Comparison of ENCODE assay signal across 20 cellular contexts in genomic region chr6:37971711-37972410, GRCh38.
DNase-seq lines count a peak whose midpoint lies in the region; ATAC-seq and TF ChIP-seq lines count a peak whose summit lies in the region.
"Had no signal": no experiment of that assay in that cellular context is flagged by ENCODE, and none has a peak within 500 bp of the region (broad histone marks: within the 10 kb centered on the region; RNA-seq: fewer than 3 reads in every experiment).

No MANE protein-coding gene starts in this region.

- no peak for TF ChIP-seq CTCF in foreskin fibroblast (IDR thresholded peaks at IDR 0.05; ENCODE audit: low read depth, low read length)

- no peaks in the 10 kb centered on the region for H3K27me3 Mint-ChIP-seq in activated naive CD8-positive, alpha-beta T cell treated with anti-CD3 and anti-CD28 coated beads, Interleukin-2, amount 10 ng/mL, durations not matched to agents 7 days and 5 days
- H3K27me3 Mint-ChIP-seq in activated naive CD8-positive, alpha-beta T cell treated with anti-CD3 and anti-CD28 coated beads for 36 hours: no peaks in the 10 kb centered on the region
- H3K27me3 Mint-ChIP-seq in immature natural killer cell (ENCODE audit: low read depth in 3 of 3) (peaks cover 0 to 2% (median 1%) of the 10 kb centered on the region in 3 donors), T-cell (no peaks in the 10 kb centered on the region)
- H3K27me3 Mint-ChIP-seq in stimulated activated naive B cell treated with anti-CD40 and anti-IgM and Interleukin-4, amounts not matched to agents 10 μg/mL and 1 μg/mL and 100 μg/mL, for 72 hours: no peaks in the 10 kb centered on the region
- H3K27me3 Mint-ChIP-seq: activated T-helper 17 cell treated with anti-CD3 and anti-CD28 coated beads, Interleukin-2, amount 50 U/mL, for 72 hours; stimulated activated memory B cell treated with anti-CD40 and anti-IgM and Interleukin-4, amounts not matched to agents 10 μg/mL and 1 μg/mL and 100 μg/mL, for 72 hours had no signal

- POLR2A ChIA-PET in activated naive CD8-positive, alpha-beta T cell treated with anti-CD3 and anti-CD28 coated beads, Interleukin-2, amount 10 ng/mL, durations not matched to agents 7 days and 5 days (lab: Charles Lee): no interaction called here
- POLR2A ChIA-PET in T-cell (lab: Charles Lee): interaction anchor here in 1 of 2 donors (0.6 kb wide), 1 partner anchor 638 kb away, joined by 3 read pairs; no protein-coding TSS in a partner anchor

- ATAC-seq in activated naive CD8-positive, alpha-beta T cell treated with anti-CD3 and anti-CD28 coated beads, Interleukin-2, amount 10 ng/mL, durations not matched to agents 7 days and 5 days (ENCODE audit: low read depth): no peak
- no peak for ATAC-seq in stimulated activated naive B cell treated with anti-CD40 and anti-IgM and Interleukin-4, amounts not matched to agents 10 μg/mL and 1 μg/mL and 100 μg/mL, for 72 hours (replicated peaks)
- no peak for ATAC-seq in T-cell (replicated peaks in 1 of 4)
- ATAC-seq: A549; activated T-helper 17 cell treated with anti-CD3 and anti-CD28 coated beads, Interleukin-2, amount 50 U/mL, for 72 hours; CD8-positive, alpha-beta T cell; stimulated activated memory B cell treated with anti-CD40 and anti-IgM and Interleukin-4, amounts not matched to agents 10 μg/mL and 1 μg/mL and 100 μg/mL, for 72 hours had no signal

- no peak overlapping the region for H3K4me3 ChIP-seq in foreskin fibroblast (ENCODE audit: low read depth in 1 of 2, low read length in 2 of 2)
- H3K4me3 ChIP-seq: A549, smooth muscle cell, transverse colon had no signal

- peaks cover 32% of the 10 kb centered on the region for H3K36me3 Mint-ChIP-seq in activated naive CD8-positive, alpha-beta T cell treated with anti-CD3 and anti-CD28 coated beads, Interleukin-2, amount 10 ng/mL, durations not matched to agents 7 days and 5 days
- peaks cover 55% of the 10 kb centered on the region for H3K36me3 Mint-ChIP-seq in activated naive CD8-positive, alpha-beta T cell treated with anti-CD3 and anti-CD28 coated beads for 36 hours
- H3K36me3 Mint-ChIP-seq in immature natural killer cell (peaks cover 0 to 10% (median 4%) of the 10 kb centered on the region in 3 donors), T-cell (peaks cover 40% of the 10 kb centered on the region)
- peaks cover 18 to 44% of the 10 kb centered on the region in 2 donors for H3K36me3 Mint-ChIP-seq in stimulated activated naive B cell treated with anti-CD40 and anti-IgM and Interleukin-4, amounts not matched to agents 10 μg/mL and 1 μg/mL and 100 μg/mL, for 72 hours

- H3K9me3 Mint-ChIP-seq in activated naive CD8-positive, alpha-beta T cell treated with anti-CD3 and anti-CD28 coated beads, Interleukin-2, amount 10 ng/mL, durations not matched to agents 7 days and 5 days: peaks cover 11% of the 10 kb centered on the region
- H3K9me3 Mint-ChIP-seq in activated naive CD8-positive, alpha-beta T cell treated with anti-CD3 and anti-CD28 coated beads for 36 hours: peaks cover 16% of the 10 kb centered on the region
- H3K9me3 Mint-ChIP-seq in immature natural killer cell (peaks cover 0 to 9% (median 0%) of the 10 kb centered on the region in 6 donors), T-cell (peaks cover 3 to 11% (median 3%) of the 10 kb centered on the region in 3 donors)
- H3K9me3 Mint-ChIP-seq in stimulated activated naive B cell treated with anti-CD40 and anti-IgM and Interleukin-4, amounts not matched to agents 10 μg/mL and 1 μg/mL and 100 μg/mL, for 72 hours: peaks cover 4% of the 10 kb centered on the region in 2 donors
- H3K9me3 Mint-ChIP-seq: activated T-helper 17 cell treated with anti-CD3 and anti-CD28 coated beads, Interleukin-2, amount 50 U/mL, for 72 hours; CD8-positive, alpha-beta T cell had no signal

- peaks cover 14% of the 10 kb centered on the region for H3K4me1 Mint-ChIP-seq in activated naive CD8-positive, alpha-beta T cell treated with anti-CD3 and anti-CD28 coated beads, Interleukin-2, amount 10 ng/mL, durations not matched to agents 7 days and 5 days
- H3K4me1 Mint-ChIP-seq in activated naive CD8-positive, alpha-beta T cell treated with anti-CD3 and anti-CD28 coated beads for 36 hours: peaks cover 18% of the 10 kb centered on the region
- peaks cover 61 to 87% of the 10 kb centered on the region in 2 donors for H3K4me1 Mint-ChIP-seq in immature natural killer cell
- peaks cover 15 to 53% of the 10 kb centered on the region in 2 donors for H3K4me1 Mint-ChIP-seq in stimulated activated naive B cell treated with anti-CD40 and anti-IgM and Interleukin-4, amounts not matched to agents 10 μg/mL and 1 μg/mL and 100 μg/mL, for 72 hours
- peaks cover 43 to 57% (median 54%) of the 10 kb centered on the region in 3 donors for H3K4me1 Mint-ChIP-seq in T-cell

- H3K27ac Mint-ChIP-seq in activated naive CD8-positive, alpha-beta T cell treated with anti-CD3 and anti-CD28 coated beads, Interleukin-2, amount 10 ng/mL, durations not matched to agents 7 days and 5 days: no peak overlapping the region
- no peak overlapping the region for H3K27ac Mint-ChIP-seq in activated naive CD8-positive, alpha-beta T cell treated with anti-CD3 and anti-CD28 coated beads for 36 hours
- H3K27ac Mint-ChIP-seq in immature natural killer cell: peak overlapping the region; percentile 46 to 79 (median 68)
- H3K27ac Mint-ChIP-seq in stimulated activated naive B cell treated with anti-CD40 and anti-IgM and Interleukin-4, amounts not matched to agents 10 μg/mL and 1 μg/mL and 100 μg/mL, for 72 hours: peak overlapping the region; percentile 62
- H3K27ac Mint-ChIP-seq in T-cell: peak overlapping the region in 1 of 2 donors; percentile 19
- H3K27ac Mint-ChIP-seq: activated T-helper 17 cell treated with anti-CD3 and anti-CD28 coated beads, Interleukin-2, amount 50 U/mL, for 72 hours; stimulated activated memory B cell treated with anti-CD40 and anti-IgM and Interleukin-4, amounts not matched to agents 10 μg/mL and 1 μg/mL and 100 μg/mL, for 72 hours had no signal

- peak overlapping the region; percentile 44 for H3K4me3 Mint-ChIP-seq in activated naive CD8-positive, alpha-beta T cell treated with anti-CD3 and anti-CD28 coated beads, Interleukin-2, amount 10 ng/mL, durations not matched to agents 7 days and 5 days
- H3K4me3 Mint-ChIP-seq in activated naive CD8-positive, alpha-beta T cell treated with anti-CD3 and anti-CD28 coated beads for 36 hours: no peak overlapping the region
- H3K4me3 Mint-ChIP-seq in immature natural killer cell (peak overlapping the region; percentile 52 to 71 (median 62)), T-cell (peak overlapping the region in 1 of 3 donors; percentile 4)
- no peak overlapping the region for H3K4me3 Mint-ChIP-seq in stimulated activated naive B cell treated with anti-CD40 and anti-IgM and Interleukin-4, amounts not matched to agents 10 μg/mL and 1 μg/mL and 100 μg/mL, for 72 hours
- H3K4me3 Mint-ChIP-seq: activated T-helper 17 cell treated with anti-CD3 and anti-CD28 coated beads, Interleukin-2, amount 50 U/mL, for 72 hours; CD8-positive, alpha-beta T cell; stimulated activated memory B cell treated with anti-CD40 and anti-IgM and Interleukin-4, amounts not matched to agents 10 μg/mL and 1 μg/mL and 100 μg/mL, for 72 hours had no signal

- DNase-seq in activated naive CD8-positive, alpha-beta T cell treated with anti-CD3 and anti-CD28 coated beads, Interleukin-2, amount 10 ng/mL, durations not matched to agents 7 days and 5 days: no peak
- DNase-seq in activated naive CD8-positive, alpha-beta T cell treated with anti-CD3 and anti-CD28 coated beads for 36 hours: no peak
- peak; percentile 90 for DNase-seq in NCI-H82 (lab: John Stamatoyannopoulos, UW)
- DNase-seq in immature natural killer cell: no peak
- DNase-seq in stimulated activated naive B cell treated with anti-CD40 and anti-IgM and Interleukin-4, amounts not matched to agents 10 μg/mL and 1 μg/mL and 100 μg/mL, for 72 hours: no peak
- DNase-seq in T-cell: no peak
- DNase-seq in foreskin fibroblast: no peak
- DNase-seq in NCI-H2196 (lab: John Stamatoyannopoulos, UW; ENCODE audit: unreplicated experiment): no peak
- DNase-seq: CD8-positive, alpha-beta T cell; central memory CD4-positive, alpha-beta T cell; effector CD8-positive, alpha-beta T cell; hippocampal formation; NCI-H2171; RPMI8226; T-helper 1 cell; transverse colon had no signal

- CTCF ChIA-PET in T-cell (lab: Charles Lee): interaction anchor here in 1 of 2 donors (0.7 kb wide), 1 partner anchor 690 kb away, joined by 3 read pairs; no protein-coding TSS in a partner anchor

Comparison
In these comparisons a context has a peak if more than half of its experiments do, and no peak if none do; other contexts are left out.
1. H3K4me3 Mint-ChIP-seq: peak in activated naive CD8-positive, alpha-beta T cell treated with anti-CD3 and anti-CD28 coated beads, Interleukin-2, amount 10 ng/mL, durations not matched to agents 7 days and 5 days (single experiment) and immature natural killer cell (5 of 5); none in activated naive CD8-positive, alpha-beta T cell treated with anti-CD3 and anti-CD28 coated beads for 36 hours (single experiment) and stimulated activated naive B cell treated with anti-CD40 and anti-IgM and Interleukin-4, amounts not matched to agents 10 μg/mL and 1 μg/mL and 100 μg/mL, for 72 hours (0 of 2).
2. H3K27ac Mint-ChIP-seq: peak in immature natural killer cell (6 of 6) and stimulated activated naive B cell treated with anti-CD40 and anti-IgM and Interleukin-4, amounts not matched to agents 10 μg/mL and 1 μg/mL and 100 μg/mL, for 72 hours (single experiment); none in activated naive CD8-positive, alpha-beta T cell treated with anti-CD3 and anti-CD28 coated beads, Interleukin-2, amount 10 ng/mL, durations not matched to agents 7 days and 5 days (single experiment) and activated naive CD8-positive, alpha-beta T cell treated with anti-CD3 and anti-CD28 coated beads for 36 hours (single experiment).